Comparison of ENCODE assay signal across 1 cellular context in genomic region chr9:93233033-93233432, GRCh38.
TF ChIP-seq lines count a peak whose summit lies in the region.

No MANE protein-coding gene starts in this region.

TF ChIP-seq in HCT116, 20 proteins besides CTCF, POLR2A, EP300 and RAD21 (continued from another document):
- no peak for TF ChIP-seq ATF3 (IDR thresholded peaks at IDR 0.05)
- no peak for TF ChIP-seq POLR2AphosphoS5 (IDR thresholded peaks at IDR 0.05; ENCODE audit: low read depth, low read length)
- no peak for TF ChIP-seq TCF7L2 (IDR thresholded peaks at IDR 0.05; ENCODE audit: borderline replicate concordance, extremely low read depth, insufficient read depth, insufficient read length)
- TF ChIP-seq EZH2phosphoT487 (IDR thresholded peaks at IDR 0.05; ENCODE audit: borderline replicate concordance) = no peak
TF ChIP-seq in HCT116: peak in this region for 0.
